ENCODE assay signal across 2 cellular contexts in the genomic region with DNA sequence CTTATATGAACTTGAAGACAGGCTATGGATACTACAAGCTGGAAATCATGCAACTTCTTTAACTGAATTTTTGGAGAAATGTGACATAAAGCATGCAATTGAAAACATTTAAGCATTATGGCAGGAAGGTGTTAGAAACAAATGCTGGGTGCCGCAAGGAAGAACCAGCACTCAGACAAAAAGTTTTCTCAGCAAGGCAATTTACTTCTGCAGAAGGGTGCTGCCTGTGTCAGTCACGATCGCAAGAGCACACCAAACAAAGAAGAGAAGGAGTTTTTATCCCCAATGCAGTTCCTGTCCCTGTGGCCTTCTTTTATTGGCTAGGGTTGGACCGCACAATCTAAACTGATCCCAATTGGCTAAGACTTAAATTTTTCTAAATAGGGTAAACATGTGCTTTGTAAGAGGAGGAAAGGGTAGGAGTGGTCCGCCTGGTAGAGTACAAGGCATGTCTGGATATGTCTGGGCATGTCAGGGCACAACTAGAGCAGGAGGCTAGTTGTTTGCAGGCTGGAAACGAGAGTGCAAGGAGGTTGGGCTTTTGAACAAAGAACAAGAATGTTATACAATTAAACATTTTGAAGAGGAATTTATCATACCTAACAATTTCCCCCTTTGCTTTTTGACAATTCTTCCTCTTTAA.
TF ChIP-seq lines count a peak whose summit lies in the region.

No MANE protein-coding gene starts in this region.

TF ChIP-seq in HEK293, 187 proteins besides CTCF, POLR2A, EP300 and RAD21:
- TF ChIP-seq TRIM28 (IDR thresholded peaks at IDR 0.05; ENCODE audit: borderline replicate concordance, low read length) (peak; percentile 30; the same call in 1 of the 2 replicates), SETDB1 (IDR thresholded peaks at IDR 0.05; ENCODE audit: insufficient read length, low read length) (peak; percentile 96), ZNF658 (tag by site-specific recombination; IDR thresholded peaks at IDR 0.05) (no peak)

TF ChIP-seq in H1, 55 proteins besides CTCF, POLR2A, EP300 and RAD21:
- TF ChIP-seq EGR1 (IDR thresholded peaks at IDR 0.05; ENCODE audit: borderline replicate concordance, low read depth, low read length) (no peak), ZNF274 (IDR thresholded peaks at IDR 0.05; ENCODE audit: borderline replicate concordance, extremely low read depth, low read length) (no peak), POU5F1 (IDR thresholded peaks at IDR 0.05; ENCODE audit: low read depth, low read length) (no peak), NRF1 (IDR thresholded peaks at IDR 0.05; ENCODE audit: low read depth, low read length) (no peak), CBX5 (IDR thresholded peaks at IDR 0.05; ENCODE audit: low read depth, low read length) (no peak), YY1 (IDR thresholded peaks at IDR 0.05; ENCODE audit: low read depth, low read length) (no peak), KDM1A (IDR thresholded peaks at IDR 0.05; ENCODE audit: borderline replicate concordance, low read length) (no peak), RBBP5 (IDR thresholded peaks at IDR 0.05; ENCODE audit: borderline replicate concordance, low read depth, low read length) (no peak), PHF8 (conservative IDR thresholded peaks at IDR 0.05; ENCODE audit: low read depth, low read length) (no peak)
